ENCODE assay signal across 8 cellular contexts in the genomic region with DNA sequence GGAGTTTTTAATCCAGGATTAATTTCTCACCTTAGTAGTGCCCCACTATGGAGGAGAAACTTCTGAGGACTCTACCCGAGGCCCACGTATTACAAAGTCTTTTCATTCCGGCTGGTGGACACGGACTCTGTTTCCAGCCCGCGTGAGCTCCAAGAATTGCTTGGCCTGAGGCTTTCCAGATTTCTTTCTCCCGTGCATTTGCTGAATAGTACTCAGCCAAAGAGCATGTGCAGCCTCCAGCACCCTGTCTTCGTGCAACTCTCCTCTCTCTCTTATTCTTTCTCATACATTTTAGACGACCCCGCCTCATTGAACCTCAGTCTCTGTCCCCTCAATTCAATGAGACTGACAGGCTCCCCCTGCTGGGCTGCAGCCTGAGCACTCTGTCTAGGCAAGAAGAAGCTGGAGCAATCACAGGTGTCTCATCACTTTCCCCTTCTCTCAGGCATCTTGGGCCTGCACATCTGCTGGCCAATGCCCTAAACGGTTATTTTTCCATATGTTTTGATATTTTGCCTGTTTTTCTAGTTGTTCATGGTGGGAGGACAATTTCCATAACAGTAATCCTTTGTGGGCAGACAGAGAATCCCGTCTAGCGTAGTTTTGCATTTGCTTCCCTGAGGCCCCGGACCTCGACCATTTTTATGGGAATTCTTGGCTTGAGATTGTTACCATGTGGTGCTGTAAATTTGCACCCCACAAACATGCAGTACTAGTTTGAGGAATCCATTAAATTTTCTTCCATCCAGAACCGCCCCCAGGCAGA. TPM values are rescaled to one million over a fixed set of nuclear protein-coding genes. Genes with fewer than 3 reads are reported as not detected.
DNase-seq lines count a peak whose midpoint lies in the region; ATAC-seq and TF ChIP-seq lines count a peak whose summit lies in the region.

No MANE protein-coding gene starts in this region.

- DNase-seq in GM20000 (ENCODE audit: low spot score), result peak; percentile 49
- peak; percentile 12 for DNase-seq in NCI-H774 (lab: John Stamatoyannopoulos, UW)
- peak; percentile 88 for DNase-seq in activated CD8-positive, alpha-beta memory T cell treated with anti-CD3 and anti-CD28 coated beads, Interleukin-2, amount 10 ng/mL, durations not matched to agents 7 days and 5 days
- peak; percentile 90 for DNase-seq in esophagus muscularis mucosa (ENCODE audit: extremely low spot score)
- no peak for DNase-seq in natural killer cell treated with Interleukin-12 subunit alpha and Interleukin-12 subunit beta and Interleukin-15 and Interleukin-18, amount 100 ng/mL, for 72 hours (ENCODE audit: low spot score)

- no peaks in the 10 kb centered on the region for H4K20me1 ChIP-seq in BLaER1 treated with 17β-estradiol and CSF1 and Interleukin-3, amounts not matched to agents 10 nM and 100 nM

- H3K4me1 Mint-ChIP-seq in activated CD8-positive, alpha-beta memory T cell treated with anti-CD3 and anti-CD28 coated beads, Interleukin-2, amount 10 ng/mL, durations not matched to agents 7 days and 5 days, result peaks cover 72% of the 10 kb centered on the region
- peaks cover 58 to 68% of the 10 kb centered on the region in 2 donors for H3K4me1 Mint-ChIP-seq in natural killer cell treated with Interleukin-12 subunit alpha and Interleukin-12 subunit beta and Interleukin-15 and Interleukin-18, amount 100 ng/mL, for 72 hours (ENCODE audit: low read depth in 2 of 2)

- TF ChIP-seq CTCF in GM20000 (IDR thresholded peaks at IDR 0.05; ENCODE audit: extremely low read depth, missing control alignments) (peak; percentile 59), esophagus muscularis mucosa (IDR thresholded peaks at IDR 0.05) (peak; percentile 72 to 77 (median 73))

- no peak for TF ChIP-seq POLR2A in esophagus muscularis mucosa (IDR thresholded peaks at IDR 0.05; ENCODE audit: low read depth)

- peak overlapping the region in 4 of 11 experiments; percentile 61 to 81 (median 76); a peak in 6 of 22 replicates for H3K27ac ChIP-seq in BLaER1 treated with 17β-estradiol and CSF1 and Interleukin-3, amounts not matched to agents 10 nM and 100 nM
- H3K27ac ChIP-seq in esophagus muscularis mucosa (replicated peaks in 1 of 4) (peak overlapping the region in 2 of 4 donors; percentile 13 to 20), stomach smooth muscle (ENCODE audit: low read length) (no peak overlapping the region)

- H3K4me2 ChIP-seq in BLaER1 treated with 17β-estradiol and CSF1 and Interleukin-3, amounts not matched to agents 10 nM and 100 nM, result peak overlapping the region; percentile 48 to 78 (median 70); a peak in 21 of 22 replicates

- no peaks in the 10 kb centered on the region for H3K27me3 Mint-ChIP-seq in activated CD8-positive, alpha-beta memory T cell treated with anti-CD3 and anti-CD28 coated beads, Interleukin-2, amount 10 ng/mL, durations not matched to agents 7 days and 5 days
- no peaks in the 10 kb centered on the region for H3K27me3 Mint-ChIP-seq in natural killer cell treated with Interleukin-12 subunit alpha and Interleukin-12 subunit beta and Interleukin-15 and Interleukin-18, amount 100 ng/mL, for 72 hours

- no peak for TF ChIP-seq EP300 in esophagus muscularis mucosa (IDR thresholded peaks at IDR 0.05)

- H3K9ac ChIP-seq in BLaER1 treated with 17β-estradiol and CSF1 and Interleukin-3, amounts not matched to agents 10 nM and 100 nM, result no peak overlapping the region
- no peak overlapping the region for H3K9ac ChIP-seq in stomach smooth muscle (ENCODE audit: low read length in 2 of 2)

- no peaks in the 10 kb centered on the region for H3K36me3 ChIP-seq in BLaER1 treated with 17β-estradiol and CSF1 and Interleukin-3, amounts not matched to agents 10 nM and 100 nM
- H3K36me3 ChIP-seq in esophagus muscularis mucosa, result peaks cover 0 to 15% (median 10%) of the 10 kb centered on the region in 4 donors
- peaks cover 0 to 8% of the 10 kb centered on the region in 2 donors for H3K36me3 ChIP-seq in stomach smooth muscle (ENCODE audit: control insufficient read depth in 2 of 2, insufficient read depth in 2 of 2, low read length in 2 of 2)

- peak overlapping the region; percentile 62 for H3K4me3 Mint-ChIP-seq in activated CD8-positive, alpha-beta memory T cell treated with anti-CD3 and anti-CD28 coated beads, Interleukin-2, amount 10 ng/mL, durations not matched to agents 7 days and 5 days
- peak overlapping the region; percentile 16 for H3K4me3 Mint-ChIP-seq in natural killer cell treated with Interleukin-12 subunit alpha and Interleukin-12 subunit beta and Interleukin-15 and Interleukin-18, amount 100 ng/mL, for 72 hours

- H3K4me1 ChIP-seq in BLaER1 treated with 17β-estradiol and CSF1 and Interleukin-3, amounts not matched to agents 10 nM and 100 nM, result peaks cover 52 to 66% (median 61%) of the 10 kb centered on the region in 10 experiments
- H3K4me1 ChIP-seq in esophagus muscularis mucosa (peaks cover 10 to 36% (median 25%) of the 10 kb centered on the region in 4 donors), stomach smooth muscle (ENCODE audit: control insufficient read depth, insufficient read depth, low read length) (peaks cover 6% of the 10 kb centered on the region)

- peaks cover 0 to 4% (median 0%) of the 10 kb centered on the region in 11 experiments; a peak in 2 of 22 replicates for H3K9me3 ChIP-seq in BLaER1 treated with 17β-estradiol and CSF1 and Interleukin-3, amounts not matched to agents 10 nM and 100 nM (replicated peaks in 1 of 11)
- H3K9me3 ChIP-seq in esophagus muscularis mucosa (no peaks in the 10 kb centered on the region), stomach smooth muscle (ENCODE audit: control insufficient read depth in 2 of 2, low read length in 2 of 2) (no peaks in the 10 kb centered on the region)

- intact Hi-C loops in esophagus muscularis mucosa (cut with DNase I), result loop anchor here (1.0 to 10.0 kb wide), 4 partner anchors 51 to 182 kb away; partner anchors contain the start of genes LPIN2 and MYL12A

- CTCF ChIA-PET in activated CD8-positive, alpha-beta memory T cell treated with anti-CD3 and anti-CD28 coated beads, Interleukin-2, amount 10 ng/mL, durations not matched to agents 7 days and 5 days (lab: Charles Lee), result interaction anchor here (0.6 to 8.9 kb wide), 54 partner anchors 9 to 406 kb away, joined by 3 to 258 read pairs (median 5); partner anchors contain the start of gene MYL12A

- peak; percentile 45 for ATAC-seq in activated CD8-positive, alpha-beta memory T cell treated with anti-CD3 and anti-CD28 coated beads, Interleukin-2, amount 10 ng/mL, durations not matched to agents 7 days and 5 days
- no peak for ATAC-seq in natural killer cell treated with Interleukin-12 subunit alpha and Interleukin-12 subunit beta and Interleukin-15 and Interleukin-18, amount 100 ng/mL, for 72 hours
- ATAC-seq in GM21576 (IDR thresholded peaks at IDR 0.05; ENCODE audit: unreplicated experiment), result no peak

- H3K4me3 ChIP-seq in BLaER1 treated with 17β-estradiol and CSF1 and Interleukin-3, amounts not matched to agents 10 nM and 100 nM, result no peak overlapping the region
- peak overlapping the region; percentile 9 to 35 (median 26) for H3K4me3 ChIP-seq in esophagus muscularis mucosa
- peak overlapping the region; percentile 17 to 67 for H3K4me3 ChIP-seq in stomach smooth muscle (ENCODE audit: low read length in 2 of 2)

- no peaks in the 10 kb centered on the region for H3K9me3 Mint-ChIP-seq in activated CD8-positive, alpha-beta memory T cell treated with anti-CD3 and anti-CD28 coated beads, Interleukin-2, amount 10 ng/mL, durations not matched to agents 7 days and 5 days (ENCODE audit: low read depth)
- no peaks in the 10 kb centered on the region for H3K9me3 Mint-ChIP-seq in natural killer cell treated with Interleukin-12 subunit alpha and Interleukin-12 subunit beta and Interleukin-15 and Interleukin-18, amount 100 ng/mL, for 72 hours

- no peaks in the 10 kb centered on the region for H3K27me3 ChIP-seq in BLaER1 treated with 17β-estradiol and CSF1 and Interleukin-3, amounts not matched to agents 10 nM and 100 nM
- H3K27me3 ChIP-seq in esophagus muscularis mucosa (no peaks in the 10 kb centered on the region), stomach smooth muscle (ENCODE audit: control insufficient read depth in 1 of 2, insufficient read depth in 2 of 2, low read length in 2 of 2) (no peaks in the 10 kb centered on the region)

- peaks cover 3% of the 10 kb centered on the region for H3K36me3 Mint-ChIP-seq in activated CD8-positive, alpha-beta memory T cell treated with anti-CD3 and anti-CD28 coated beads, Interleukin-2, amount 10 ng/mL, durations not matched to agents 7 days and 5 days
- no peaks in the 10 kb centered on the region for H3K36me3 Mint-ChIP-seq in natural killer cell treated with Interleukin-12 subunit alpha and Interleukin-12 subunit beta and Interleukin-15 and Interleukin-18, amount 100 ng/mL, for 72 hours

- H3K27ac Mint-ChIP-seq in activated CD8-positive, alpha-beta memory T cell treated with anti-CD3 and anti-CD28 coated beads, Interleukin-2, amount 10 ng/mL, durations not matched to agents 7 days and 5 days, result peak overlapping the region; percentile 100
- H3K27ac Mint-ChIP-seq in natural killer cell treated with Interleukin-12 subunit alpha and Interleukin-12 subunit beta and Interleukin-15 and Interleukin-18, amount 100 ng/mL, for 72 hours, result peak overlapping the region; percentile 85 to 100

- WGBS in esophagus muscularis mucosa, result 42% methylated on average over 16 of the region's 16 CpGs

RNA-seq across cellular contexts. Expression of gene LPIN2, which starts 50.0 kb away (rescaled TPM):
- 10 to 100 TPM; 77.6 to 78.4 TPM for total RNA-seq in activated CD8-positive, alpha-beta memory T cell treated with anti-CD3 and anti-CD28 coated beads, Interleukin-2, amount 10 ng/mL, durations not matched to agents 7 days and 5 days
- total RNA-seq in esophagus muscularis mucosa, result 10 to 100 TPM; 15.4 to 26.9 (median 24.8) TPM
- 10 to 100 TPM; 57.8 to 80.3 TPM for total RNA-seq in natural killer cell treated with Interleukin-12 subunit alpha and Interleukin-12 subunit beta and Interleukin-15 and Interleukin-18, amount 100 ng/mL, for 72 hours

Comparison
In these comparisons a context has a peak if more than half of its experiments do, and no peak if none do; other contexts are left out.
1. H3K4me3 ChIP-seq: peak in esophagus muscularis mucosa (4 of 4) and stomach smooth muscle (2 of 2); none in BLaER1 treated with 17β-estradiol and CSF1 and Interleukin-3, amounts not matched to agents 10 nM and 100 nM (0 of 10).